ENCODE assay signal across 25 cellular contexts in genomic region chrX:10922841-10923240, GRCh38.
"Had no signal": no experiment of that assay in that cellular context is flagged by ENCODE, and none has a peak within 500 bp of the region (broad histone marks: within the 10 kb centered on the region; RNA-seq: fewer than 3 reads in every experiment).

No MANE protein-coding gene starts in this region.

- ATAC-seq: activated CD8-positive, alpha-beta memory T cell treated with anti-CD3 and anti-CD28 coated beads, Interleukin-2, amount 10 ng/mL, durations not matched to agents 7 days and 5 days; activated CD8-positive, alpha-beta T cell treated with anti-CD3 and anti-CD28 coated beads for 36 hours; activated naive CD8-positive, alpha-beta T cell treated with anti-CD3 and anti-CD28 coated beads, Interleukin-2, amount 50 U/mL, for 24 hours; body of pancreas; naive thymus-derived CD8-positive, alpha-beta T cell; stimulated activated naive CD8-positive, alpha-beta T cell treated with anti-CD3 and anti-CD28 coated beads, Interleukin-15, Interleukin-2, amounts not matched to agents 100 U/mL and 50 U/mL, for 24 hours had no signal

- H3K27me3 ChIP-seq: body of pancreas, cardiac muscle cell, ovary, right atrium auricular region, spleen, tibial artery had no signal

- H3K36me3 ChIP-seq: cardiac muscle cell, left ventricle myocardium inferior, ovary, prostate gland, right atrium auricular region, spleen, tibial artery, WERI-Rb-1 had no signal

- H3K36me3 Mint-ChIP-seq: activated CD8-positive, alpha-beta memory T cell treated with anti-CD3 and anti-CD28 coated beads, Interleukin-2, amount 10 ng/mL, durations not matched to agents 7 days and 5 days; immature natural killer cell; mesothelial cell of epicardium; naive thymus-derived CD8-positive, alpha-beta T cell had no signal

- DNase-seq: activated CD4-positive, alpha-beta T cell treated with anti-CD3 and anti-CD28 coated beads, Interleukin-2, amount 10 ng/mL, durations not matched to agents 7 days and 5 days; activated CD4-positive, CD25-positive, alpha-beta regulatory T cell treated with anti-CD3 and anti-CD28 coated beads, Interleukin-2, amount 50 U/mL, for 72 hours; activated CD8-positive, alpha-beta memory T cell treated with anti-CD3 and anti-CD28 coated beads, Interleukin-2, amount 10 ng/mL, durations not matched to agents 7 days and 5 days; activated CD8-positive, alpha-beta T cell treated with anti-CD3 and anti-CD28 coated beads for 36 hours; activated gamma-delta T cell; activated naive CD4-positive, alpha-beta T cell treated with anti-CD3 and anti-CD28 coated beads, Interleukin-2, amount 50 U/mL, for 16 hours; activated naive CD8-positive, alpha-beta T cell treated with anti-CD3 and anti-CD28 coated beads, Interleukin-2, amount 50 U/mL, for 24 hours; activated T-cell treated with anti-CD3 and anti-CD28 coated beads for 4 hours; anterior cingulate cortex; body of pancreas; immature natural killer cell; left ventricle myocardium inferior; naive thymus-derived CD8-positive, alpha-beta T cell; ovary; spleen; stimulated activated CD4-positive, alpha-beta T cell treated with anti-CD3 and anti-CD28 coated beads, Interleukin-4, amount 100 ng/mL, for 4 hours; stimulated activated naive CD8-positive, alpha-beta T cell treated with anti-CD3 and anti-CD28 coated beads, Interleukin-15, Interleukin-2, amounts not matched to agents 100 U/mL and 50 U/mL, for 24 hours; substantia nigra; T-helper 2 cell; tibial artery; WERI-Rb-1 had no signal

- H3K27ac Mint-ChIP-seq: activated CD4-positive, alpha-beta T cell treated with anti-CD3 and anti-CD28 coated beads, Interleukin-2, amount 10 ng/mL, durations not matched to agents 7 days and 5 days; activated CD8-positive, alpha-beta memory T cell treated with anti-CD3 and anti-CD28 coated beads, Interleukin-2, amount 10 ng/mL, durations not matched to agents 7 days and 5 days; activated CD8-positive, alpha-beta T cell treated with anti-CD3 and anti-CD28 coated beads for 36 hours; activated naive CD8-positive, alpha-beta T cell treated with anti-CD3 and anti-CD28 coated beads, Interleukin-2, amount 50 U/mL, for 24 hours; immature natural killer cell; mesothelial cell of epicardium; naive thymus-derived CD8-positive, alpha-beta T cell had no signal

- H3K4me3 Mint-ChIP-seq: activated CD4-positive, alpha-beta T cell treated with anti-CD3 and anti-CD28 coated beads, Interleukin-2, amount 10 ng/mL, durations not matched to agents 7 days and 5 days; activated CD8-positive, alpha-beta memory T cell treated with anti-CD3 and anti-CD28 coated beads, Interleukin-2, amount 10 ng/mL, durations not matched to agents 7 days and 5 days; activated CD8-positive, alpha-beta T cell treated with anti-CD3 and anti-CD28 coated beads for 36 hours; activated naive CD8-positive, alpha-beta T cell treated with anti-CD3 and anti-CD28 coated beads, Interleukin-2, amount 50 U/mL, for 24 hours; immature natural killer cell; mesothelial cell of epicardium; naive thymus-derived CD8-positive, alpha-beta T cell had no signal

- H3K4me3 ChIP-seq: body of pancreas, cardiac muscle cell, left ventricle myocardium inferior, ovary, prostate gland, right atrium auricular region, spleen, tibial artery had no signal

- H3K9me3 ChIP-seq: body of pancreas, left ventricle myocardium inferior, ovary, prostate gland, right atrium auricular region, tibial artery had no signal

- H3K4me1 Mint-ChIP-seq: activated CD4-positive, alpha-beta T cell treated with anti-CD3 and anti-CD28 coated beads, Interleukin-2, amount 10 ng/mL, durations not matched to agents 7 days and 5 days; activated CD8-positive, alpha-beta memory T cell treated with anti-CD3 and anti-CD28 coated beads, Interleukin-2, amount 10 ng/mL, durations not matched to agents 7 days and 5 days; activated naive CD8-positive, alpha-beta T cell treated with anti-CD3 and anti-CD28 coated beads, Interleukin-2, amount 50 U/mL, for 24 hours; immature natural killer cell; mesothelial cell of epicardium; naive thymus-derived CD8-positive, alpha-beta T cell had no signal

- H3K27me3 Mint-ChIP-seq: activated CD4-positive, alpha-beta T cell treated with anti-CD3 and anti-CD28 coated beads, Interleukin-2, amount 10 ng/mL, durations not matched to agents 7 days and 5 days; activated CD8-positive, alpha-beta memory T cell treated with anti-CD3 and anti-CD28 coated beads, Interleukin-2, amount 10 ng/mL, durations not matched to agents 7 days and 5 days; activated CD8-positive, alpha-beta T cell treated with anti-CD3 and anti-CD28 coated beads for 36 hours; activated naive CD8-positive, alpha-beta T cell treated with anti-CD3 and anti-CD28 coated beads, Interleukin-2, amount 50 U/mL, for 24 hours had no signal

- H3K27ac ChIP-seq: body of pancreas, cardiac muscle cell, left ventricle myocardium inferior, ovary, prostate gland, right atrium auricular region, spleen, tibial artery, WERI-Rb-1 had no signal

- H3K9me3 Mint-ChIP-seq: activated CD4-positive, alpha-beta T cell treated with anti-CD3 and anti-CD28 coated beads, Interleukin-2, amount 10 ng/mL, durations not matched to agents 7 days and 5 days; activated naive CD8-positive, alpha-beta T cell treated with anti-CD3 and anti-CD28 coated beads, Interleukin-2, amount 50 U/mL, for 24 hours had no signal

- H3K4me1 ChIP-seq: body of pancreas, left ventricle myocardium inferior, prostate gland, right atrium auricular region, spleen had no signal
